15 cellular contexts compared by ENCODE assay signal in the genomic region with DNA sequence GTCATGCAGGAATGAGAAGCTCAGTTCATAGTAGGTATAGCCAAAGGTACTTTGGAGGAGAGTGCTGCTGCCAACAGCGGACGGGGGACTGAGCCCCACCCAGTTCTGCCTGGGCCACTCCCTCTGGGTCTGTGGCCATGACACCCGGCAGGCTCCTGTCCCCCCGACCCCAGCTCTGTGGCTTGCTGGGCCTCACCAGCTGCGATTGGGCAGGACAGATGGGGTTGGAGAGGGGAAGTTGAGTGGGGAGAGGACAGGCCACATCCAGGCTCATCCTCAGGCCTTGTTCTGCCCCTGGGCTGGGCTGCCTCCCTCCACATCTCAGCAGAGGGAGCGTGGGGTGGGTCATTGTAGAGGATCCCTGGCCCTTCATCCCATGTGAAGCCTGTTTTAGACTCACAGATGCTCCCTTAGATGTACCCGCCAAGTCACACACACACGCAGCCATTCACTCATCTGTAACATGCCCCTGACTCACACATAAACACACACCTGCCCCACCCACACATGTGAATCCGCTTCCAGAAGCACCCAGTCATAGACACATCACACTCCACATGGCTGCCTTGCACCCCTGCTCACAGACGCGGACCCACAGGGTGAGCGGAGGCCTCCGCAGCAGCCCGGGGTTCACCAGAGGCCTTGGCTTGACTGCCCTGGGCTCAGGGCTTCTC. TPM values are rescaled to one million over a fixed set of nuclear protein-coding genes. Genes with fewer than 3 reads are reported as not detected.
DNase-seq lines count a peak whose midpoint lies in the region; ATAC-seq lines count a peak whose summit lies in the region.
"Had no signal": no experiment of that assay in that cellular context is flagged by ENCODE, and none has a peak within 500 bp of the region (broad histone marks: within the 10 kb centered on the region; RNA-seq: fewer than 3 reads in every experiment).

No MANE protein-coding gene starts in this region.

- peak overlapping the region; percentile 63 for H3K4me2 ChIP-seq in BLaER1

- no peak overlapping the region for H3K27ac ChIP-seq in BLaER1
- H3K27ac ChIP-seq: gastrocnemius medialis, thyroid gland had no signal

- no peak overlapping the region for H3K9ac ChIP-seq in BLaER1

- H3K9me3 Mint-ChIP-seq in activated T-cell treated with anti-CD3 and anti-CD28 coated beads, Interleukin-2, amount 50 U/mL, for 72 hours: no peaks in the 10 kb centered on the region

- no peaks in the 10 kb centered on the region for H3K36me3 Mint-ChIP-seq in activated T-cell treated with anti-CD3 and anti-CD28 coated beads, Interleukin-2, amount 50 U/mL, for 72 hours (ENCODE audit: insufficient read depth in 2 of 2)

- peaks cover 38% of the 10 kb centered on the region; the same call in 1 of the 2 replicates for H4K20me1 ChIP-seq in BLaER1

- H3K4me3 Mint-ChIP-seq in activated T-cell treated with anti-CD3 and anti-CD28 coated beads, Interleukin-2, amount 50 U/mL, for 72 hours: no peak overlapping the region

- peaks cover 19% of the 10 kb centered on the region for H3K4me1 Mint-ChIP-seq in activated T-cell treated with anti-CD3 and anti-CD28 coated beads, Interleukin-2, amount 50 U/mL, for 72 hours (ENCODE audit: low read depth)

- no peak overlapping the region for H3K4me3 ChIP-seq in BLaER1
- H3K4me3 ChIP-seq: gastrocnemius medialis, thyroid gland had no signal

- DNase-seq in H4 (ENCODE audit: low spot score) (peak; percentile 20), kidney glomerular epithelial cell (lab: John Stamatoyannopoulos, UW) (peak; percentile 52), cerebellar cortex (ENCODE audit: low spot score) (no peak)
- DNase-seq in activated T-cell treated with anti-CD3 and anti-CD28 coated beads, Interleukin-2, amount 50 U/mL, for 72 hours: peak; percentile 12 to 22
- DNase-seq in NK-92 treated with Interleukin-12 subunit alpha and Interleukin-12 subunit beta, amount 100 ng/mL, for 24 hours (lab: John Stamatoyannopoulos, UW): no peak
- DNase-seq: amniotic stem cell, COR-L47, dermis blood vessel endothelial cell, gastrocnemius medialis, NCI-H345, retina, T-helper 2 cell, thyroid gland had no signal

- peaks cover 35% of the 10 kb centered on the region for H3K4me1 ChIP-seq in BLaER1

- no peaks in the 10 kb centered on the region for H3K27me3 ChIP-seq in BLaER1
- H3K27me3 ChIP-seq: gastrocnemius medialis, thyroid gland had no signal

- H3K27ac Mint-ChIP-seq in activated T-cell treated with anti-CD3 and anti-CD28 coated beads, Interleukin-2, amount 50 U/mL, for 72 hours: no peak overlapping the region

- H3K9me3 ChIP-seq in BLaER1: no peaks in the 10 kb centered on the region
- H3K9me3 ChIP-seq: gastrocnemius medialis, thyroid gland had no signal

- ATAC-seq in activated T-cell treated with anti-CD3 and anti-CD28 coated beads, Interleukin-2, amount 50 U/mL, for 72 hours (replicated peaks in 1 of 2): peak; percentile 67 to 68
- no peak for ATAC-seq in GM18861 (IDR thresholded peaks at IDR 0.05; ENCODE audit: unreplicated experiment)
- ATAC-seq: gastrocnemius medialis had no signal

- no peaks in the 10 kb centered on the region for H3K36me3 ChIP-seq in BLaER1
- H3K36me3 ChIP-seq: gastrocnemius medialis, thyroid gland had no signal

- no peaks in the 10 kb centered on the region for H3K27me3 Mint-ChIP-seq in activated T-cell treated with anti-CD3 and anti-CD28 coated beads, Interleukin-2, amount 50 U/mL, for 72 hours (ENCODE audit: low read depth)

RNA-seq across cellular contexts. Expression of gene NTNG2, which starts 48.8 kb away (rescaled TPM):
- total RNA-seq in H4 (2014; rRNA removed; shearing (Covaris generic)): 0.95 and 1.7 TPM in 2 replicates
- 1 to 10 TPM; 3.2 to 5.4 TPM for total RNA-seq in activated T-cell treated with anti-CD3 and anti-CD28 coated beads, Interleukin-2, amount 50 U/mL, for 72 hours
- total RNA-seq: dermis blood vessel endothelial cell had no signal

Comparison
In these comparisons a context has a peak if more than half of its experiments do, and no peak if none do; other contexts are left out.
1. DNase-seq: peak in H4 (single experiment), activated T-cell treated with anti-CD3 and anti-CD28 coated beads, Interleukin-2, amount 50 U/mL, for 72 hours (2 of 2) and kidney glomerular epithelial cell (single experiment); none in cerebellar cortex (single experiment) and NK-92 treated with Interleukin-12 subunit alpha and Interleukin-12 subunit beta, amount 100 ng/mL, for 24 hours (single experiment).